In the genomic region with DNA sequence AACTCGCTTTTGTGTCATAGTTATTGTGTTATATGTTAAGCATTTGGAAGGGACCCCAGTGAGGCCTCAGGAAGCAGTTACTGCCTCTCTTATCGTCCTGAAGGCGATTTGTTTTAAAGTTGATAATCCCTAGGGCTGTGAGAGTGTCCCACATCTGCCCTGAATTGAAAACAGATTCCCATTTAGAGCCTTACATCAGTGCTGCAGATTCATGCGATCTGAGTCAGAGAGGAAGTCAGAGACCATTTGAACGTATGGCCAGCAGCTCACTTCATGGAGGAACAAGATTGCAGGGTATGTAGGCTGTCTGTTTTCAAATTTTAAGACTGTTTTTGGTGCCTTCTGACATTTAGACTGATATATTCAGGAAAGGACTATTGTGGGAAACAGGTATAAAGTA, we compare ENCODE assay signal across 11 cellular contexts.
DNase-seq lines count a peak whose midpoint lies in the region; ATAC-seq and TF ChIP-seq lines count a peak whose summit lies in the region.
"Had no signal": no experiment of that assay in that cellular context is flagged by ENCODE, and none has a peak within 500 bp of the region (broad histone marks: within the 10 kb centered on the region; RNA-seq: fewer than 3 reads in every experiment).

No MANE protein-coding gene starts in this region.

- BruUV-seq in IMR-90 (replicated peaks; lab: Mats Ljungman, UMichigan), result no TSS peak

- DNase-seq in IMR-90 (peak; percentile 99), brain pericyte (ENCODE audit: low read depth, low spot score) (peak; percentile 51), hepatic stellate cell (ENCODE audit: low spot score) (peak; percentile 81), tibial artery (no peak), SIG-M5 (lab: John Stamatoyannopoulos, UW) (no peak), NCI-H510A (lab: John Stamatoyannopoulos, UW) (no peak)
- no peak for DNase-seq in effector CD4-positive, alpha-beta T cell
- DNase-seq: activated CD4-positive, alpha-beta T cell treated with anti-CD3 and anti-CD28 coated beads, Interleukin-2, amount 50 U/mL, for 1 hour; NCI-H1092 treated with DMSO at 0.1 percent for 48 hours; PC-9 had no signal

- peak overlapping the region; percentile 10; the same call in 1 of the 2 replicates for H4K5ac ChIP-seq in IMR-90 (ENCODE audit: low read depth, low read length)

- H3K14ac ChIP-seq in IMR-90 (replicated peaks; ENCODE audit: low read depth, low read length), result peak overlapping the region; percentile 84

- H3K9me1 ChIP-seq in IMR-90 (ENCODE audit: insufficient read depth, low read length), result peaks cover 7% of the 10 kb centered on the region; the same call in 1 of the 2 replicates

- ATAC-seq in IMR-90 (ENCODE audit: low read depth) (peak; percentile 73), GM19463 (IDR thresholded peaks at IDR 0.05; ENCODE audit: unreplicated experiment) (no peak)

- in situ Hi-C loops in IMR-90 (cut with MboI; ENCODE audit: low sequenced_read_pairs), result no loop called here

- H3K27ac ChIP-seq in IMR-90 (ENCODE audit: insufficient read depth, low read length) (peak overlapping the region; percentile 52), tibial artery (peak overlapping the region; percentile 47)
- H3K27ac ChIP-seq: PC-9 had no signal

- peaks cover 13 to 32% of the 10 kb centered on the region in 2 experiments; a peak in 3 of 4 replicates for H3K79me1 ChIP-seq in IMR-90 (ENCODE audit: low read depth in 1 of 2, low read length in 2 of 2)

- POLR2A ChIA-PET in IMR-90 (lab: Charles Lee; ENCODE audit: unreplicated experiment), result interaction anchor here (0.6 kb wide), 2 partner anchors 18 to 64 kb away, joined by 4 to 15 read pairs; no protein-coding TSS in a partner anchor

- H3K4me3 ChIP-seq in IMR-90 (ENCODE audit: insufficient read depth, low read depth, low read length), result peak overlapping the region; percentile 4; the same call in 1 of the 2 replicates
- peak overlapping the region; percentile 10 to 22 for H3K4me3 ChIP-seq in tibial artery
- H3K4me3 ChIP-seq: PC-9 had no signal

- TF ChIP-seq RAD21 in IMR-90 (IDR thresholded peaks at IDR 0.05; ENCODE audit: low read length), result 0 out of 2 replicates have a peak, but pooled peaks have one; percentile 17

- peak overlapping the region; percentile 61; the same call in 1 of the 2 replicates for H3K23ac ChIP-seq in IMR-90 (ENCODE audit: low read depth, low read length)

- H2BK5ac ChIP-seq in IMR-90 (ENCODE audit: low read depth, low read length, poor library complexity, severe bottlenecking), result peak overlapping the region; percentile 98

- H3K9me3 ChIP-seq in IMR-90 (ENCODE audit: control insufficient read depth, insufficient read depth, low read length), result no peaks in the 10 kb centered on the region
- H3K9me3 ChIP-seq in tibial artery, result no peaks in the 10 kb centered on the region

- peak overlapping the region; percentile 89; the same call in 1 of the 2 replicates for H3K4ac ChIP-seq in IMR-90 (ENCODE audit: low read depth, low read length)

- H3K36me3 ChIP-seq in IMR-90 (ENCODE audit: control insufficient read depth, insufficient read depth, low read length), result no peaks in the 10 kb centered on the region
- no peaks in the 10 kb centered on the region for H3K36me3 ChIP-seq in tibial artery

- peak overlapping the region; percentile 81 for H4K91ac ChIP-seq in IMR-90 (ENCODE audit: insufficient read depth, low read depth, low read length)

- H4K20me1 ChIP-seq in IMR-90 (ENCODE audit: insufficient read depth, low read length), result no peaks in the 10 kb centered on the region

- H2AK9ac ChIP-seq in IMR-90 (replicated peaks; ENCODE audit: low read depth, low read length, poor library complexity), result no peak overlapping the region

- peak; percentile 81 for TF ChIP-seq POLR2A in IMR-90 (IDR thresholded peaks at IDR 0.05; ENCODE audit: low read depth, low read length)

- H3K4me2 ChIP-seq in IMR-90 (ENCODE audit: low read depth, low read length), result peak overlapping the region; percentile 62
- H3K4me2 ChIP-seq: PC-9 had no signal

- H2BK20ac ChIP-seq in IMR-90 (ENCODE audit: low read depth, low read length), result peak overlapping the region; percentile 92

- no peaks in the 10 kb centered on the region for H3K27me3 ChIP-seq in IMR-90 (ENCODE audit: control insufficient read depth, insufficient read depth, low read length)
- H3K27me3 ChIP-seq in tibial artery, result no peaks in the 10 kb centered on the region

- peak overlapping the region; percentile 51 for H2BK15ac ChIP-seq in IMR-90 (ENCODE audit: low read depth, low read length)

- peak overlapping the region; percentile 60; the same call in 1 of the 2 replicates for H3K9ac ChIP-seq in IMR-90 (ENCODE audit: low read depth, low read length)

- WGBS in IMR-90 (ENCODE audit: extremely low coverage in 2 of 2, insufficient read length in 1 of 2), 2 experiments, result 7% methylated on average over 2 of the region's 5 CpGs; no CpG with 5 or more reads in 1 of the 2 experiments

- TF ChIP-seq CTCF in IMR-90 (conservative IDR thresholded peaks at IDR 0.05; ENCODE audit: low read depth, low read length), result no peak
- no peak for TF ChIP-seq CTCF in tibial artery (IDR thresholded peaks at IDR 0.05)

- CTCF ChIA-PET in IMR-90 (lab: Yijun Ruan, JAX), result interaction anchor here (0.6 to 1.3 kb wide), 2 partner anchors 9 to 160 kb away, joined by 3 to 5 read pairs; no protein-coding TSS in a partner anchor

- H2BK120ac ChIP-seq in IMR-90 (ENCODE audit: low read depth, low read length), result peak overlapping the region; percentile 97

- H2AFZ ChIP-seq in IMR-90 (replicated peaks; ENCODE audit: low read length, poor library complexity), result no peak overlapping the region
- H2AFZ ChIP-seq: PC-9 had no signal

- intact Hi-C loops in IMR-90 (cut with micrococcal nuclease), result loop anchor here (1.0 to 5.0 kb wide), 3 partner anchors 70 to 250 kb away; partner anchors contain the start of gene SASH1
- intact Hi-C loops in tibial artery (cut with DNase I; ENCODE audit: low total_unique reads), result no loop called here

- H4K8ac ChIP-seq in IMR-90 (ENCODE audit: low read depth in 2 of 2, low read length in 2 of 2), result peak overlapping the region; percentile 61 to 92

- no peak overlapping the region for H2AK5ac ChIP-seq in IMR-90 (ENCODE audit: low read depth, low read length)

- dilution Hi-C loops in IMR-90 (cut with HindIII; ENCODE audit: low sequenced_read_pairs, unreplicated experiment), result no loop called here

- H3K56ac ChIP-seq in IMR-90 (ENCODE audit: extremely low read depth, insufficient read depth, low read length), result peak overlapping the region; percentile 90

- H3K4me1 ChIP-seq in IMR-90 (ENCODE audit: control insufficient read depth, insufficient read depth, low read length), result peaks cover 15% of the 10 kb centered on the region
- peaks cover 0 to 8% (median 3%) of the 10 kb centered on the region in 4 donors for H3K4me1 ChIP-seq in tibial artery

- H3K18ac ChIP-seq in IMR-90 (ENCODE audit: low read depth, low read length), result peak overlapping the region; percentile 78

TF ChIP-seq in IMR-90, 13 proteins besides CTCF, POLR2A, EP300 and RAD21:
- TF ChIP-seq FOS (IDR thresholded peaks at IDR 0.05; ENCODE audit: low read depth, low read length) (peak; percentile 81; the same call in 1 of the 2 replicates), MAZ (IDR thresholded peaks at IDR 0.05; ENCODE audit: borderline replicate concordance, low read depth, low read length) (no peak), USF2 (IDR thresholded peaks at IDR 0.05; ENCODE audit: low read depth, low read length) (no peak), RFX5 (IDR thresholded peaks at IDR 0.05; ENCODE audit: low read depth, low read length) (no peak), MAFK (IDR thresholded peaks at IDR 0.05; ENCODE audit: low read depth, low read length) (no peak), SMC3 (IDR thresholded peaks at IDR 0.05; ENCODE audit: low read depth, low read length) (no peak; the same call in 1 of the 2 replicates), RCOR1 (IDR thresholded peaks at IDR 0.05; ENCODE audit: insufficient replicate concordance, low read length) (no peak), CEBPB (IDR thresholded peaks at IDR 0.05; ENCODE audit: low read depth, low read length) (peak; percentile 77), NFE2L2 (IDR thresholded peaks at IDR 0.05; ENCODE audit: low read depth, low read length) (no peak), MXI1 (IDR thresholded peaks at IDR 0.05; ENCODE audit: borderline replicate concordance, low read depth, low read length) (no peak), CHD1 (IDR thresholded peaks at IDR 0.05; ENCODE audit: low read depth, low read length) (no peak), BHLHE40 (IDR thresholded peaks at IDR 0.05; ENCODE audit: low read depth, low read length) (no peak)
- TF ChIP-seq, protein P1, sequence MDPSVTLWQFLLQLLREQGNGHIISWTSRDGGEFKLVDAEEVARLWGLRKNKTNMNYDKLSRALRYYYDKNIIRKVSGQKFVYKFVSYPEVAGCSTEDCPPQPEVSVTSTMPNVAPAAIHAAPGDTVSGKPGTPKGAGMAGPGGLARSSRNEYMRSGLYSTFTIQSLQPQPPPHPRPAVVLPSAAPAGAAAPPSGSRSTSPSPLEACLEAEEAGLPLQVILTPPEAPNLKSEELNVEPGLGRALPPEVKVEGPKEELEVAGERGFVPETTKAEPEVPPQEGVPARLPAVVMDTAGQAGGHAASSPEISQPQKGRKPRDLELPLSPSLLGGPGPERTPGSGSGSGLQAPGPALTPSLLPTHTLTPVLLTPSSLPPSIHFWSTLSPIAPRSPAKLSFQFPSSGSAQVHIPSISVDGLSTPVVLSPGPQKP (IDR thresholded peaks at IDR 0.05; ENCODE audit: borderline replicate concordance, low read depth, low read length), result no peak

Comparison
In these comparisons a context has a peak if more than half of its experiments do, and no peak if none do; other contexts are left out.
1. DNase-seq: peak in IMR-90 (single experiment), brain pericyte (single experiment) and hepatic stellate cell (single experiment); none in tibial artery (0 of 2), SIG-M5 (single experiment), NCI-H510A (single experiment) and effector CD4-positive, alpha-beta T cell (single experiment).